8 cellular contexts compared by ENCODE assay signal in the genomic region with DNA sequence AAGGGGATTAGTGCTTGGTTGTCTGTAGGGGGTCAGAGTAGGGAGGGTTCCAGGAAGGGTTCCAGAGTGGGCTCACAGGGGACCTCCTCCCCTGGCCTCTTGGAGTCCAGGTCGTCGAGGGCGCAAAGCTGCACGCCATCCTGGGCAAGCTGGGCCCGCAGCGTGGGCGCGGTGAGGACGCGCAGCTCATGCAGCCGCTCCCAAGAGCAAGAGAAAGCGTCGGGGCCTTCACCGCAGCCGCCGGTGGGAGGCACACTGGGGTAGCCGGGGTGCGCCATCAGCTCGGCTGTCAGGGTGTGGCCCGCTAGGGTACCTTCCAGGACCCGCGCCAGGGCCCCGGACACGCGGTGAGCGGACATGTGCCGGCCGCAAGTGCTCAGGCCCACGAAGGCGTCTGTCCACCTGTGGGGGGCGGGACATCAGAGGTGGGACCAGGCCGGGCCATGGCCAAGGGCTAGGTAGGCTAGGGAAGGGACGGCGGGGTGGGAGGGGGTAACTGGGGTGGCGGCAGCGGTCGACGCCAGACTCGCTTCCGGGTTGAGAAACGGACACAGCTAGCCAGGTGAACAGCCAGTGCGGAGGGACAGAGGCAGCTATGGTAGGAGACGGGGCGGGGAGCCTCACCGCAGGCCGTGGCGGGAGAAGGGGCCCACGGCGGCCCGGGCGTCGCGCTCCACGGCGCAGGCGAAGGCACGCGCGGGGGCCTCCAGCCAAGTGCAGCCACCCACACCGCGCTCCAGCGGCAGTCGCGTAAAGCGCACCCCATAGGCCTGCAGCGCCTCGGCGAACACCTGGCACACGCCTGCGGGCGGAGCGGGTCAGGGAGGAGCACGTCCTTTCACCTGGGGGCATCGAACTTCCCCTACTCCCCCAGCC. TPM values are rescaled to one million over a fixed set of nuclear protein-coding genes. Genes with fewer than 3 reads are reported as not detected.
A peak's percentile ranks its signal among the peaks of the same experiment; 100 is the strongest.
DNase-seq lines count a peak whose midpoint lies in the region; ATAC-seq and TF ChIP-seq lines count a peak whose summit lies in the region.

No MANE protein-coding gene starts in this region.

- POLR2A ChIA-PET in CD4-positive, alpha-beta T cell (lab: Charles Lee), result interaction anchor here (0.6 to 4.5 kb wide), 16 partner anchors 9 to 646 kb away, joined by 3 to 140 read pairs (median 6); a partner anchor contains a TSS

- peak overlapping the region; percentile 93 for H3K4me3 ChIP-seq in HUES48 (ENCODE audit: low read depth, low read length)
- peak overlapping the region; percentile 82 for H3K4me3 ChIP-seq in mucosa of stomach (ENCODE audit: low read length)

- CTCF ChIA-PET in CD4-positive, alpha-beta T cell (lab: Charles Lee), result interaction anchor here (0.5 to 5.1 kb wide), 18 partner anchors 12 to 647 kb away, joined by 3 to 89 read pairs (median 4); a partner anchor contains a TSS

- peak overlapping the region; percentile 88 for H3K27ac Mint-ChIP-seq in CD4-positive, alpha-beta T cell
- H3K27ac Mint-ChIP-seq in central memory CD8-positive, alpha-beta T cell (ENCODE audit: low read depth), result peak overlapping the region; percentile 81

- H3K27me3 ChIP-seq in CD4-positive, alpha-beta T cell (ENCODE audit: control insufficient read depth, insufficient read depth, low read length), result no peaks in the 10 kb centered on the region
- H3K27me3 ChIP-seq in HUES48 (ENCODE audit: control insufficient read depth, insufficient read depth, low read length) (no peaks in the 10 kb centered on the region), mucosa of stomach (ENCODE audit: control insufficient read depth, insufficient read depth, low read length) (no peaks in the 10 kb centered on the region)

- peaks cover 31% of the 10 kb centered on the region for H3K36me3 Mint-ChIP-seq in CD4-positive, alpha-beta T cell (ENCODE audit: low read depth)
- H3K36me3 Mint-ChIP-seq in central memory CD8-positive, alpha-beta T cell (ENCODE audit: insufficient read depth), result peaks cover 27% of the 10 kb centered on the region

- no peak overlapping the region for H3K27ac ChIP-seq in CD4-positive, alpha-beta T cell (ENCODE audit: low read depth, low read length)
- H3K27ac ChIP-seq in HUES48 (ENCODE audit: low read depth, low read length), result no peak overlapping the region

- no peak for DNase-seq in CD4-positive, alpha-beta T cell
- DNase-seq in central memory CD8-positive, alpha-beta T cell (ENCODE audit: low spot score in 2 of 2), result no peak
- DNase-seq in KBM-7 (no peak), NCI-H2171 (lab: John Stamatoyannopoulos, UW) (no peak)

- TF ChIP-seq CTCF in CD4-positive, alpha-beta T cell (IDR thresholded peaks at IDR 0.05), result no peak

- H3K4me1 Mint-ChIP-seq in CD4-positive, alpha-beta T cell (ENCODE audit: low read depth), result peaks cover 56% of the 10 kb centered on the region
- peaks cover 39% of the 10 kb centered on the region for H3K4me1 Mint-ChIP-seq in central memory CD8-positive, alpha-beta T cell

- H3K4me3 Mint-ChIP-seq in CD4-positive, alpha-beta T cell, result peak overlapping the region; percentile 97
- peak overlapping the region; percentile 88 for H3K4me3 Mint-ChIP-seq in central memory CD8-positive, alpha-beta T cell

- no peaks in the 10 kb centered on the region for H3K9me3 ChIP-seq in CD4-positive, alpha-beta T cell (ENCODE audit: control insufficient read depth, low read length)
- H3K9me3 ChIP-seq in HUES48 (ENCODE audit: control insufficient read depth, insufficient read depth, low read length), result no peaks in the 10 kb centered on the region
- H3K9me3 ChIP-seq in mucosa of stomach (ENCODE audit: control insufficient read depth, low read length), result no peaks in the 10 kb centered on the region

- H3K9ac ChIP-seq in HUES48 (ENCODE audit: low read depth, low read length) (peak overlapping the region; percentile 93; the same call in 1 of the 2 replicates), mucosa of stomach (ENCODE audit: low read length) (peak overlapping the region; percentile 76)

- no peaks in the 10 kb centered on the region for H3K27me3 Mint-ChIP-seq in CD4-positive, alpha-beta T cell
- H3K27me3 Mint-ChIP-seq in central memory CD8-positive, alpha-beta T cell, result no peaks in the 10 kb centered on the region

- intact Hi-C loops in CD4-positive, alpha-beta T cell (cut with DNase I, micrococcal nuclease), result loop anchor here in 1 of 2 experiments (1.0 to 5.0 kb wide), 3 partner anchors 14 to 626 kb away; a partner anchor contains a TSS

- no peaks in the 10 kb centered on the region for H3K9me3 Mint-ChIP-seq in CD4-positive, alpha-beta T cell
- no peaks in the 10 kb centered on the region for H3K9me3 Mint-ChIP-seq in central memory CD8-positive, alpha-beta T cell

- ATAC-seq in CD4-positive, alpha-beta T cell (ENCODE audit: poor library complexity), result peak; percentile 4
- no peak for ATAC-seq in central memory CD8-positive, alpha-beta T cell (replicated peaks; ENCODE audit: extremely low read depth, poor library complexity, severe bottlenecking)
- no peak for ATAC-seq in HG03439 (IDR thresholded peaks at IDR 0.05; ENCODE audit: unreplicated experiment)
- no peak for ATAC-seq in HG02798 (IDR thresholded peaks at IDR 0.05; ENCODE audit: poor library complexity, unreplicated experiment)

- H3K4me1 ChIP-seq in HUES48 (ENCODE audit: control insufficient read depth, insufficient read depth, low read length) (no peaks in the 10 kb centered on the region), mucosa of stomach (ENCODE audit: control insufficient read depth, insufficient read depth, low read length) (peaks cover 23% of the 10 kb centered on the region)

- in situ Hi-C loops in KBM-7 (cut with MboI; ENCODE audit: low pct_unique_long_range_greater_than_20kb, low sequenced_read_pairs), result no loop called here

- H3K36me3 ChIP-seq in HUES48 (ENCODE audit: control insufficient read depth, insufficient read depth, low read length) (peaks cover 11% of the 10 kb centered on the region), mucosa of stomach (ENCODE audit: control insufficient read depth, insufficient read depth, low read length) (no peaks in the 10 kb centered on the region)

RNA-seq across cellular contexts. Expression of a gene that starts 1.2 kb away (rescaled TPM):
- 10 to 100 TPM; 23.9 to 25.2 TPM for total RNA-seq in CD4-positive, alpha-beta T cell

RNA-seq across cellular contexts. Expression of a gene that starts 3.9 kb away (rescaled TPM):
- under 1 TPM; 0.14 to 0.20 TPM for total RNA-seq in CD4-positive, alpha-beta T cell

RNA-seq across cellular contexts. Expression of a gene that starts 13.5 kb away (rescaled TPM):
- 10 to 100 TPM; 20.0 to 21.2 TPM for total RNA-seq in CD4-positive, alpha-beta T cell

RNA-seq across cellular contexts. Expression of a gene that starts 37.2 kb away (rescaled TPM):
- 10 to 100 TPM; 43.8 to 46.2 TPM for total RNA-seq in CD4-positive, alpha-beta T cell
